ENCODE assay signal across 21 cellular contexts in genomic region chr10:7230956-7231355, GRCh38.
DNase-seq lines count a peak whose midpoint lies in the region; ATAC-seq and TF ChIP-seq lines count a peak whose summit lies in the region.
"Had no signal": no experiment of that assay in that cellular context is flagged by ENCODE, and none has a peak within 500 bp of the region (broad histone marks: within the 10 kb centered on the region; RNA-seq: fewer than 3 reads in every experiment).

No MANE protein-coding gene starts in this region.

- H3K36me3 ChIP-seq in smooth muscle cell (ENCODE audit: low read depth) = no peaks in the 10 kb centered on the region
- H3K36me3 ChIP-seq: MG63 had no signal

- H3K27ac ChIP-seq in smooth muscle cell (ENCODE audit: low read depth) = no peak overlapping the region

- peak; percentile 36 for DNase-seq in RPMI7951 (ENCODE audit: low read depth)
- DNase-seq in astrocyte of the hippocampus (ENCODE audit: low read depth, low spot score) = peak; percentile 51
- peak; percentile 2 for DNase-seq in foreskin melanocyte
- no peak for DNase-seq in smooth muscle cell (lab: John Stamatoyannopoulos, UW; ENCODE audit: unreplicated experiment)
- DNase-seq in HCEC 1CT = no peak
- DNase-seq in Kasumi-1 (lab: John Stamatoyannopoulos, UW) = no peak
- DNase-seq: COR-L47, DMS 273 treated with DMSO at 0.1 percent for 48 hours, GF-D8, KG1, MG63, NCI-H1048, NCI-H1436, NCI-H1930, NCI-H226, NCI-H524 treated with DMSO at 0.1 percent for 48 hours, RPMI8226, SHP77 treated with DMSO at 0.1 percent for 48 hours, SK-N-SH had no signal

- no peaks in the 10 kb centered on the region for H4K20me1 ChIP-seq in smooth muscle cell (ENCODE audit: low read depth)

- H3K9ac ChIP-seq in smooth muscle cell (ENCODE audit: low read depth) = no peak overlapping the region
- H3K9ac ChIP-seq: SK-N-SH had no signal

- peaks cover 9% of the 10 kb centered on the region for H3K4me1 ChIP-seq in smooth muscle cell (ENCODE audit: low read depth)

- H3F3A ChIP-seq in smooth muscle cell (ENCODE audit: low read depth) = no peaks in the 10 kb centered on the region

- H2AFZ ChIP-seq in smooth muscle cell (ENCODE audit: low read depth) = no peak overlapping the region

- no peak for ATAC-seq in HG03139 (IDR thresholded peaks at IDR 0.05; ENCODE audit: unreplicated experiment)
- ATAC-seq: GM12878 had no signal

- TF ChIP-seq CTCF in smooth muscle cell (IDR thresholded peaks at IDR 0.05; ENCODE audit: borderline replicate concordance, insufficient read depth, poor library complexity, severe bottlenecking) = no peak

- no peaks in the 10 kb centered on the region for H3K9me3 ChIP-seq in smooth muscle cell (replicated peaks; ENCODE audit: low read depth)
- H3K9me3 ChIP-seq: MG63, SK-N-SH had no signal

- no peaks in the 10 kb centered on the region for H3K79me2 ChIP-seq in smooth muscle cell (ENCODE audit: low read depth)

- peak overlapping the region; percentile 50 for H3K4me2 ChIP-seq in smooth muscle cell
- H3K4me2 ChIP-seq: SK-N-SH had no signal

- 29% methylated on average over 4 of the region's 4 CpGs for WGBS in smooth muscle cell (ENCODE audit: low lambda C conversion rate)

- H3K4me3 ChIP-seq in smooth muscle cell = no peak overlapping the region
- H3K4me3 ChIP-seq: GM12878, MG63 had no signal

- no peaks in the 10 kb centered on the region for H3K27me3 ChIP-seq in smooth muscle cell (ENCODE audit: low read depth)

Comparison
In these comparisons a context has a peak if more than half of its experiments do, and no peak if none do; other contexts are left out.
1. DNase-seq: peak in RPMI7951 (single experiment), astrocyte of the hippocampus (single experiment) and foreskin melanocyte (single experiment); none in smooth muscle cell (single experiment), HCEC 1CT (single experiment) and Kasumi-1 (0 of 2).